Comparison of ENCODE assay signal across 10 cellular contexts in genomic region chr19:38250821-38251563, GRCh38. TPM values are rescaled to one million over a fixed set of nuclear protein-coding genes. Genes with fewer than 3 reads are reported as not detected.
A peak's percentile ranks its signal among the peaks of the same experiment; 100 is the strongest.
DNase-seq lines count a peak whose midpoint lies in the region; ATAC-seq, FAIRE-seq and TF ChIP-seq lines count a peak whose summit lies in the region.
"Had no signal": no experiment of that assay in that cellular context is flagged by ENCODE, and none has a peak within 500 bp of the region (broad histone marks: within the 10 kb centered on the region; RNA-seq: fewer than 3 reads in every experiment).

No MANE protein-coding gene starts in this region.

- H3K27ac ChIP-seq in H1 (ENCODE audit: low read depth, low read length) (no peak overlapping the region), subcutaneous abdominal adipose tissue (ENCODE audit: low read depth, low read length) (peak overlapping the region; percentile 96)

- H3K4me3 Mint-ChIP-seq in activated CD8-positive, alpha-beta memory T cell treated with anti-CD3 and anti-CD28 coated beads, Interleukin-2, amount 10 ng/mL, durations not matched to agents 7 days and 5 days, result no peak overlapping the region

- no peaks in the 10 kb centered on the region for H3K9me3 Mint-ChIP-seq in activated CD8-positive, alpha-beta memory T cell treated with anti-CD3 and anti-CD28 coated beads, Interleukin-2, amount 10 ng/mL, durations not matched to agents 7 days and 5 days (ENCODE audit: low read depth)

- H3K36me3 ChIP-seq in H1 (ENCODE audit: control insufficient read depth in 2 of 4, insufficient read depth in 4 of 4, low read length in 3 of 4), result no peaks in the 10 kb centered on the region
- peaks cover 0 to 2% (median 0%) of the 10 kb centered on the region in 5 donors for H3K36me3 ChIP-seq in subcutaneous abdominal adipose tissue (ENCODE audit: control insufficient read depth in 5 of 5, insufficient read depth in 5 of 5, low read length in 5 of 5)

- no peak for TF ChIP-seq EP300 in H1 (IDR thresholded peaks at IDR 0.05; ENCODE audit: borderline replicate concordance in 1 of 2, low read depth in 2 of 2, low read length in 2 of 2)

- H3K79me1 ChIP-seq in H1 (ENCODE audit: low read depth, low read length), result 0 out of 2 replicates have a peak, but pooled peaks cover 2% of the 10 kb centered on the region

- H3K4me2 ChIP-seq in H1 (ENCODE audit: insufficient read depth in 1 of 2, low read depth in 2 of 2, low read length in 2 of 2), result peak overlapping the region; percentile 58 to 75

- peaks cover 10 to 39% (median 24%) of the 10 kb centered on the region in 4 experiments for H3K4me1 ChIP-seq in H1 (replicated peaks in 1 of 4; ENCODE audit: control insufficient read depth in 3 of 4, insufficient read depth in 4 of 4, low read length in 3 of 4)
- peaks cover 7 to 71% (median 52%) of the 10 kb centered on the region in 5 donors for H3K4me1 ChIP-seq in subcutaneous abdominal adipose tissue (ENCODE audit: control insufficient read depth in 5 of 5, insufficient read depth in 5 of 5, low read length in 5 of 5)

- peak overlapping the region; percentile 84; the same call in 1 of the 2 replicates for H2BK12ac ChIP-seq in H1 (ENCODE audit: low read depth, low read length)

- ATAC-seq in activated CD8-positive, alpha-beta memory T cell treated with anti-CD3 and anti-CD28 coated beads, Interleukin-2, amount 10 ng/mL, durations not matched to agents 7 days and 5 days, result no peak

- POLR2A ChIA-PET in H1 (lab: Charles Lee; ENCODE audit: partially characterized antibody), result interaction anchor here (0.8 to 3.4 kb wide), 16 partner anchors 8 to 135 kb away, joined by 3 to 19 read pairs (median 6); partner anchors contain the start of genes C19orf33 and SPINT2

- TF ChIP-seq RAD21 in H1 (IDR thresholded peaks at IDR 0.05 in 1 of 2, conservative IDR thresholded peaks at IDR 0.05 in 1 of 2; ENCODE audit: low read depth in 2 of 2, low read length in 2 of 2), result no peak

- peak overlapping the region; percentile 29 for H4K5ac ChIP-seq in H1 (ENCODE audit: insufficient read length, low read depth, low read length)

- peak overlapping the region; percentile 29; the same call in 1 of the 2 replicates for H2BK15ac ChIP-seq in H1 (ENCODE audit: low read length)

- no peak overlapping the region; the same call in 1 of the 2 replicates for H4K8ac ChIP-seq in H1 (ENCODE audit: extremely low read depth, insufficient read depth, low read length)

- no peaks in the 10 kb centered on the region for H3K36me3 Mint-ChIP-seq in activated CD8-positive, alpha-beta memory T cell treated with anti-CD3 and anti-CD28 coated beads, Interleukin-2, amount 10 ng/mL, durations not matched to agents 7 days and 5 days

- peak; percentile 50 for FAIRE-seq in H1 (lab: Jason Lieb, UNC)
- FAIRE-seq: frontal cortex had no signal

- peaks cover 0 to 2% of the 10 kb centered on the region in 2 experiments for H4K20me1 ChIP-seq in H1 (replicated peaks in 1 of 2; ENCODE audit: control insufficient read depth in 1 of 2, insufficient read depth in 2 of 2, low read length in 2 of 2)

- H3K4me3 ChIP-seq in H1 (ENCODE audit: extremely low read depth in 1 of 4, insufficient read depth in 2 of 4, low read depth in 3 of 4, low read length in 4 of 4) (peak overlapping the region in 3 of 4 experiments; percentile 4 to 50 (median 14); a peak in 5 of 8 replicates), subcutaneous abdominal adipose tissue (ENCODE audit: low read depth in 1 of 5, low read length in 5 of 5) (peak overlapping the region in 4 of 5 donors; percentile 25 to 55 (median 40))

- H3K9ac ChIP-seq in H1 (replicated peaks in 1 of 4; ENCODE audit: extremely low read depth in 1 of 4, low read depth in 3 of 4, low read length in 3 of 4) (no peak overlapping the region), subcutaneous abdominal adipose tissue (ENCODE audit: low read length in 5 of 5) (peak overlapping the region in 3 of 5 donors; percentile 41 to 47 (median 46))

- H3K4me1 Mint-ChIP-seq in activated CD8-positive, alpha-beta memory T cell treated with anti-CD3 and anti-CD28 coated beads, Interleukin-2, amount 10 ng/mL, durations not matched to agents 7 days and 5 days, result peaks cover 4% of the 10 kb centered on the region

- peak overlapping the region; percentile 57 for H4K91ac ChIP-seq in H1 (replicated peaks; ENCODE audit: insufficient read length, low read length)

- peaks cover 11% of the 10 kb centered on the region for H3K27me3 Mint-ChIP-seq in activated CD8-positive, alpha-beta memory T cell treated with anti-CD3 and anti-CD28 coated beads, Interleukin-2, amount 10 ng/mL, durations not matched to agents 7 days and 5 days

- CTCF ChIA-PET in H1 (lab: Charles Lee; ENCODE audit: partially characterized antibody), result interaction anchor here (0.9 to 10.2 kb wide), 22 partner anchors 7 to 143 kb away, joined by 3 to 124 read pairs (median 4); partner anchors contain the start of genes C19orf33, CATSPERG, GGN and SPINT2
- CTCF ChIA-PET in activated CD8-positive, alpha-beta memory T cell treated with anti-CD3 and anti-CD28 coated beads, Interleukin-2, amount 10 ng/mL, durations not matched to agents 7 days and 5 days (lab: Charles Lee), result interaction anchor here (0.5 to 1.3 kb wide), 5 partner anchors 8 to 131 kb away, joined by 3 to 4 read pairs (median 3); no protein-coding TSS in a partner anchor

- H2AK5ac ChIP-seq in H1 (ENCODE audit: low read depth, low read length), result no peak overlapping the region; the same call in 1 of the 2 replicates

- H2BK20ac ChIP-seq in H1 (ENCODE audit: low read length), result peak overlapping the region; percentile 74; the same call in 1 of the 2 replicates

- no peak overlapping the region for H3K23ac ChIP-seq in H1 (ENCODE audit: insufficient read length)

- no peak overlapping the region for H2AFZ ChIP-seq in H1 (ENCODE audit: low read length)

- no peak overlapping the region for H3K27ac Mint-ChIP-seq in activated CD8-positive, alpha-beta memory T cell treated with anti-CD3 and anti-CD28 coated beads, Interleukin-2, amount 10 ng/mL, durations not matched to agents 7 days and 5 days

- H3K9me3 ChIP-seq in H1 (ENCODE audit: insufficient read depth in 2 of 2, low read depth in 1 of 2, low read length in 1 of 2), result no peaks in the 10 kb centered on the region
- no peaks in the 10 kb centered on the region for H3K9me3 ChIP-seq in subcutaneous abdominal adipose tissue (ENCODE audit: control insufficient read depth in 5 of 5, low read length in 5 of 5)

- DNase-seq in NCI-H2227 treated with DMSO at 0.1 percent for 48 hours (lab: John Stamatoyannopoulos, UW) (peak; percentile 78), H1 (ENCODE audit: low read depth in 1 of 2, low spot score in 2 of 2) (peak in 1 of 2 experiments; percentile 70), lung microvascular endothelial cell (ENCODE audit: low read depth in 2 of 2) (peak; percentile 21 to 69), NCI-H526 (lab: John Stamatoyannopoulos, UW) (no peak), SIG-M5 treated with dmso at 0.1 percent for 504 hours (lab: John Stamatoyannopoulos, UW; ENCODE audit: unreplicated experiment) (no peak), iPS-NIHi7 (ENCODE audit: extremely low spot score) (no peak)
- no peak for DNase-seq in activated CD8-positive, alpha-beta memory T cell treated with anti-CD3 and anti-CD28 coated beads, Interleukin-2, amount 10 ng/mL, durations not matched to agents 7 days and 5 days

- TF ChIP-seq CTCF in H1 (IDR thresholded peaks at IDR 0.05; ENCODE audit: control extremely low read depth in 1 of 3, insufficient read depth in 1 of 3, low read depth in 1 of 3, low read length in 3 of 3), result no peak

- WGBS in H1 (ENCODE audit: extremely low coverage in 1 of 2, insufficient coverage in 1 of 2, insufficient read length in 1 of 2, insufficient replicate concordance in 2 of 2, low coverage in 1 of 2, low lambda C conversion rate in 2 of 2, missing lambda C conversion rate in 1 of 2), 2 experiments, result 35% methylated on average over 17 of the region's 18 CpGs; no CpG with 5 or more reads in 1 of the 2 experiments

- no peak overlapping the region for H3K56ac ChIP-seq in H1 (replicated peaks; ENCODE audit: insufficient read length, low read depth, low read length)

- H3K79me2 ChIP-seq in H1 (ENCODE audit: control insufficient read depth in 1 of 2, insufficient read depth in 2 of 2, low read length in 2 of 2), result no peaks in the 10 kb centered on the region

- H3K4ac ChIP-seq in H1 (replicated peaks; ENCODE audit: insufficient read length, low read depth, low read length), result no peak overlapping the region

- H3K23me2 ChIP-seq in H1 (ENCODE audit: low read depth, low read length), result peaks cover 8% of the 10 kb centered on the region; the same call in 1 of the 2 replicates

- TF ChIP-seq POLR2A in H1 (IDR thresholded peaks at IDR 0.05; ENCODE audit: control extremely low read depth in 1 of 2, low read depth in 2 of 2, low read length in 2 of 2), result no peak

- H3K18ac ChIP-seq in H1 (ENCODE audit: extremely low read depth, low read length), result peak overlapping the region; percentile 75

- H2BK120ac ChIP-seq in H1 (replicated peaks; ENCODE audit: low read depth, low read length), result no peak overlapping the region

- peaks cover 0 to 9% (median 8%) of the 10 kb centered on the region in 4 experiments; a peak in 4 of 7 replicates for H3K27me3 ChIP-seq in H1 (replicated peaks in 1 of 4; ENCODE audit: control insufficient read depth in 3 of 4, extremely low read depth in 1 of 4, insufficient read depth in 3 of 4, low read length in 3 of 4)
- H3K27me3 ChIP-seq in subcutaneous abdominal adipose tissue (ENCODE audit: control insufficient read depth in 5 of 5, insufficient read depth in 4 of 5, low read length in 5 of 5), result no peaks in the 10 kb centered on the region

- H3K14ac ChIP-seq in H1 (ENCODE audit: insufficient read length), result no peak overlapping the region

- H2BK5ac ChIP-seq in H1 (ENCODE audit: low read depth, low read length), result peak overlapping the region; percentile 78

RNA-seq across cellular contexts. Expression of gene PPP1R14A, which starts 5.2 kb away (rescaled TPM):
- total RNA-seq in H1 (2021; fragmentation: NEBNext Ultra II Directional; extraction: Animal tissue kit (Norgen Biotek cat#: 25700)), result 21.8 and 26.3 TPM in 2 replicates
- polyA plus RNA-seq in H1 (2011; rRNA removed), result 13.6 and 20.7 TPM in 2 replicates
- 22.7 TPM for polyA plus RNA-seq in H1 (2011; cell fraction: cytosol; rRNA removed)
- polyA plus RNA-seq in H1 (2011; cell fraction: nucleus; rRNA removed), result 12.6 TPM
- polyA plus RNA-seq in H1 (2012, experiment 1 of 2), result 8.5 to 22.2 TPM (median 17.5 TPM) in 4 replicates
- polyA plus RNA-seq in H1 (2012, experiment 2 of 2), result 11.4 TPM
- polyA plus RNA-seq in H1 (2013, experiment 1 of 2), result 26.7 TPM
- polyA plus RNA-seq in H1 (2013, experiment 2 of 2), result 25.6 TPM
- polyA minus RNA-seq in H1 (2011; rRNA and poly(A)+ RNA removed), result 0.27 and 0.82 TPM in 2 replicates
- 8.8 TPM for polyA minus RNA-seq in H1 (2011; cell fraction: cytosol; rRNA and poly(A)+ RNA removed)
- polyA minus RNA-seq in H1 (2011; cell fraction: nucleus; rRNA and poly(A)+ RNA removed), result 5.5 TPM
- total RNA-seq in lung microvascular endothelial cell, result 1.6 and 2.6 TPM in 2 replicates
- not detected for total RNA-seq in activated CD8-positive, alpha-beta memory T cell treated with anti-CD3 and anti-CD28 coated beads, Interleukin-2, amount 10 ng/mL, durations not matched to agents 7 days and 5 days
- total RNA-seq: frontal cortex, HT1080 had no signal

RNA-seq across cellular contexts. Expression of gene SPINT2, which starts 13.4 kb away (rescaled TPM):
- 296 and 303 TPM in 2 replicates for total RNA-seq in H1 (2021; fragmentation: NEBNext Ultra II Directional; extraction: Animal tissue kit (Norgen Biotek cat#: 25700))
- 294 and 376 TPM in 2 replicates for polyA plus RNA-seq in H1 (2011; rRNA removed)
- polyA plus RNA-seq in H1 (2011; cell fraction: cytosol; rRNA removed), result 293 TPM
- polyA plus RNA-seq in H1 (2011; cell fraction: nucleus; rRNA removed), result 296 TPM
- polyA plus RNA-seq in H1 (2012, experiment 1 of 2), result 239 to 303 TPM (median 281 TPM) in 4 replicates
- polyA plus RNA-seq in H1 (2012, experiment 2 of 2), result 299 TPM
- polyA plus RNA-seq in H1 (2013, experiment 1 of 2), result 265 TPM
- 292 TPM for polyA plus RNA-seq in H1 (2013, experiment 2 of 2)
- 139 and 147 TPM in 2 replicates for polyA minus RNA-seq in H1 (2011; rRNA and poly(A)+ RNA removed)
- polyA minus RNA-seq in H1 (2011; cell fraction: cytosol; rRNA and poly(A)+ RNA removed), result 139 TPM
- 76.6 TPM for polyA minus RNA-seq in H1 (2011; cell fraction: nucleus; rRNA and poly(A)+ RNA removed)
- total RNA-seq in lung microvascular endothelial cell, result 26.8 and 27.0 TPM in 2 replicates
- total RNA-seq in activated CD8-positive, alpha-beta memory T cell treated with anti-CD3 and anti-CD28 coated beads, Interleukin-2, amount 10 ng/mL, durations not matched to agents 7 days and 5 days, result 10 to 100 TPM in 1 of 2 experiments, 1 to 10 TPM in 1; 9.3 to 15.6 TPM

RNA-seq across cellular contexts. Expression of gene DPF1, which starts 27.0 kb away (rescaled TPM):
- total RNA-seq in H1 (2021; fragmentation: NEBNext Ultra II Directional; extraction: Animal tissue kit (Norgen Biotek cat#: 25700)), result 15.2 and 15.6 TPM in 2 replicates
- 12.9 and 20.9 TPM in 2 replicates for polyA plus RNA-seq in H1 (2011; rRNA removed)
- polyA plus RNA-seq in H1 (2011; cell fraction: cytosol; rRNA removed), result 12.4 TPM
- polyA plus RNA-seq in H1 (2011; cell fraction: nucleus; rRNA removed), result 20.0 TPM
- 5.4 to 11.2 TPM (median 10.0 TPM) in 4 replicates for polyA plus RNA-seq in H1 (2012, experiment 1 of 2)
- polyA plus RNA-seq in H1 (2012, experiment 2 of 2), result 7.2 TPM
- 5.0 TPM for polyA plus RNA-seq in H1 (2013, experiment 1 of 2)
- polyA plus RNA-seq in H1 (2013, experiment 2 of 2), result 5.9 TPM
- 3.9 and 5.9 TPM in 2 replicates for polyA minus RNA-seq in H1 (2011; rRNA and poly(A)+ RNA removed)
- 7.3 TPM for polyA minus RNA-seq in H1 (2011; cell fraction: cytosol; rRNA and poly(A)+ RNA removed)
- polyA minus RNA-seq in H1 (2011; cell fraction: nucleus; rRNA and poly(A)+ RNA removed), result 5.0 TPM
- total RNA-seq in lung microvascular endothelial cell, result under 0.01 and 0.22 TPM in 2 replicates
- total RNA-seq in activated CD8-positive, alpha-beta memory T cell treated with anti-CD3 and anti-CD28 coated beads, Interleukin-2, amount 10 ng/mL, durations not matched to agents 7 days and 5 days, result under 1 TPM in 1 of 2 experiments, not detected in 1; 0.47 TPM

RNA-seq across cellular contexts. Expression of gene C19orf33, which starts 53.1 kb away (rescaled TPM):
- 4.4 and 6.0 TPM in 2 replicates for total RNA-seq in H1 (2021; fragmentation: NEBNext Ultra II Directional; extraction: Animal tissue kit (Norgen Biotek cat#: 25700))
- polyA plus RNA-seq in H1 (2011; rRNA removed), result 36.0 and 44.3 TPM in 2 replicates
- polyA plus RNA-seq in H1 (2011; cell fraction: cytosol; rRNA removed), result 32.9 TPM
- polyA plus RNA-seq in H1 (2011; cell fraction: nucleus; rRNA removed), result 24.1 TPM
- polyA plus RNA-seq in H1 (2012, experiment 1 of 2), result 11.6 to 31.5 TPM (median 25.3 TPM) in 4 replicates
- 16.5 TPM for polyA plus RNA-seq in H1 (2012, experiment 2 of 2)
- polyA plus RNA-seq in H1 (2013, experiment 1 of 2), result 14.7 TPM
- polyA plus RNA-seq in H1 (2013, experiment 2 of 2), result 15.8 TPM
- polyA minus RNA-seq in H1 (2011; rRNA and poly(A)+ RNA removed), result 0.82 and 2.2 TPM in 2 replicates
- 4.8 TPM for polyA minus RNA-seq in H1 (2011; cell fraction: cytosol; rRNA and poly(A)+ RNA removed)
- 7.6 TPM for polyA minus RNA-seq in H1 (2011; cell fraction: nucleus; rRNA and poly(A)+ RNA removed)
- total RNA-seq in lung microvascular endothelial cell, result 0.40 and 2.2 TPM in 2 replicates
- total RNA-seq in activated CD8-positive, alpha-beta memory T cell treated with anti-CD3 and anti-CD28 coated beads, Interleukin-2, amount 10 ng/mL, durations not matched to agents 7 days and 5 days, result not detected

Comparison
In these comparisons a context has a peak if more than half of its experiments do, and no peak if none do; other contexts are left out.
1. DNase-seq: peak in NCI-H2227 treated with DMSO at 0.1 percent for 48 hours (single experiment) and lung microvascular endothelial cell (2 of 2); none in activated CD8-positive, alpha-beta memory T cell treated with anti-CD3 and anti-CD28 coated beads, Interleukin-2, amount 10 ng/mL, durations not matched to agents 7 days and 5 days (single experiment), NCI-H526 (0 of 2), SIG-M5 treated with dmso at 0.1 percent for 504 hours (single experiment) and iPS-NIHi7 (single experiment).
2. H3K9ac ChIP-seq: peak in subcutaneous abdominal adipose tissue (3 of 5); none in H1 (0 of 4).
3. RNA of gene SPINT2, which starts 13.4 kb away (total RNA-seq): 296 to 303 TPM in H1; 26.8 to 27.0 TPM in lung microvascular endothelial cell and 9.3 to 15.6 TPM in activated CD8-positive, alpha-beta memory T cell treated with anti-CD3 and anti-CD28 coated beads, Interleukin-2, amount 10 ng/mL, durations not matched to agents 7 days and 5 days; every median in the first group is over 10 times any median in the second.
4. RNA of gene DPF1, which starts 27.0 kb away (total RNA-seq): 15.2 to 15.6 TPM in H1; 0.47 TPM in activated CD8-positive, alpha-beta memory T cell treated with anti-CD3 and anti-CD28 coated beads, Interleukin-2, amount 10 ng/mL, durations not matched to agents 7 days and 5 days and under 0.01 to 0.22 TPM in lung microvascular endothelial cell; every median in the first group is over 10 times any median in the second.